In genomic region chr14:43143106-43143505, GRCh38 we compare ENCODE assay signal across 21 cellular contexts.
A peak's percentile ranks its signal among the peaks of the same experiment; 100 is the strongest.
DNase-seq lines count a peak whose midpoint lies in the region; FAIRE-seq and TF ChIP-seq lines count a peak whose summit lies in the region.
"Had no signal": no experiment of that assay in that cellular context is flagged by ENCODE, and none has a peak within 500 bp of the region (broad histone marks: within the 10 kb centered on the region; RNA-seq: fewer than 3 reads in every experiment).

No MANE protein-coding gene starts in this region.

- DNase-seq in NCI-H2081 (lab: John Stamatoyannopoulos, UW): peak; percentile 9 to 43
- no peak for DNase-seq in NCI-H2081 treated with DMSO at 0.1 percent for 48 hours (lab: John Stamatoyannopoulos, UW)
- DNase-seq in D721Med (ENCODE audit: insufficient read length, low spot score): no peak
- DNase-seq in NCI-H1930 (lab: John Stamatoyannopoulos, UW): peak; percentile 50 to 53
- DNase-seq in activated T-helper 1 cell treated with anti-CD3 and anti-CD28 coated beads, Interleukin-12 subunit alpha, Interleukin-12 subunit beta, Interleukin-2, Interleukin-4 antibody, amounts not matched to agents 30 ng/mL and 10 ng/mL and 1 ng/mL, durations not matched to agents 14 hours and 24 hours and 36 hours (ENCODE audit: low spot score): no peak
- DNase-seq in islet precursor cell: no peak
- DNase-seq: 8988T; ACHN; AML-193; BE2C; CD4-positive, alpha-beta T cell; CD8-positive, alpha-beta memory T cell; DMS153; DND-41; GM23248; H7; HCEC 1CT had no signal

- H3K4me3 Mint-ChIP-seq in activated T-helper 1 cell treated with anti-CD3 and anti-CD28 coated beads, Interleukin-12 subunit alpha, Interleukin-12 subunit beta, Interleukin-2, Interleukin-4 antibody, amounts not matched to agents 30 ng/mL and 10 ng/mL and 1 ng/mL, durations not matched to agents 14 hours and 24 hours and 36 hours: no peak overlapping the region
- H3K4me3 Mint-ChIP-seq: CD14-positive monocyte; CD4-positive, alpha-beta T cell; CD8-positive, alpha-beta memory T cell had no signal

- H3K4me1 Mint-ChIP-seq in activated T-helper 1 cell treated with anti-CD3 and anti-CD28 coated beads, Interleukin-12 subunit alpha, Interleukin-12 subunit beta, Interleukin-2, Interleukin-4 antibody, amounts not matched to agents 30 ng/mL and 10 ng/mL and 1 ng/mL, durations not matched to agents 14 hours and 24 hours and 36 hours (ENCODE audit: low read depth): no peaks in the 10 kb centered on the region
- H3K4me1 Mint-ChIP-seq: CD14-positive monocyte; CD8-positive, alpha-beta memory T cell had no signal

- H3K27ac Mint-ChIP-seq in activated T-helper 1 cell treated with anti-CD3 and anti-CD28 coated beads, Interleukin-12 subunit alpha, Interleukin-12 subunit beta, Interleukin-2, Interleukin-4 antibody, amounts not matched to agents 30 ng/mL and 10 ng/mL and 1 ng/mL, durations not matched to agents 14 hours and 24 hours and 36 hours: no peak overlapping the region
- H3K27ac Mint-ChIP-seq: CD14-positive monocyte; CD4-positive, alpha-beta T cell; CD8-positive, alpha-beta memory T cell had no signal

- H3K36me3 Mint-ChIP-seq in activated T-helper 1 cell treated with anti-CD3 and anti-CD28 coated beads, Interleukin-12 subunit alpha, Interleukin-12 subunit beta, Interleukin-2, Interleukin-4 antibody, amounts not matched to agents 30 ng/mL and 10 ng/mL and 1 ng/mL, durations not matched to agents 14 hours and 24 hours and 36 hours (ENCODE audit: low read depth): no peaks in the 10 kb centered on the region
- H3K36me3 Mint-ChIP-seq: CD14-positive monocyte; CD8-positive, alpha-beta memory T cell had no signal

- intact Hi-C loops in activated T-helper 1 cell treated with anti-CD3 and anti-CD28 coated beads, Interleukin-12 subunit alpha, Interleukin-12 subunit beta, Interleukin-2, Interleukin-4 antibody, amounts not matched to agents 30 ng/mL and 10 ng/mL and 1 ng/mL, durations not matched to agents 14 hours and 24 hours and 36 hours (cut with micrococcal nuclease): no loop called here

- peaks cover 11% of the 10 kb centered on the region for H3K9me3 Mint-ChIP-seq in activated T-helper 1 cell treated with anti-CD3 and anti-CD28 coated beads, Interleukin-12 subunit alpha, Interleukin-12 subunit beta, Interleukin-2, Interleukin-4 antibody, amounts not matched to agents 30 ng/mL and 10 ng/mL and 1 ng/mL, durations not matched to agents 14 hours and 24 hours and 36 hours

- no peaks in the 10 kb centered on the region for H3K27me3 Mint-ChIP-seq in activated T-helper 1 cell treated with anti-CD3 and anti-CD28 coated beads, Interleukin-12 subunit alpha, Interleukin-12 subunit beta, Interleukin-2, Interleukin-4 antibody, amounts not matched to agents 30 ng/mL and 10 ng/mL and 1 ng/mL, durations not matched to agents 14 hours and 24 hours and 36 hours (ENCODE audit: insufficient read depth)
- H3K27me3 Mint-ChIP-seq: CD4-positive, alpha-beta T cell had no signal

- TF ChIP-seq CTCF in D721Med (IDR thresholded peaks at IDR 0.05; ENCODE audit: insufficient read depth, missing control alignments): no peak

- FAIRE-seq in D721Med (lab: Jason Lieb, UNC): peak; percentile 41
- FAIRE-seq: A549, GM12892, H1 had no signal

Comparison
In these comparisons a context has a peak if more than half of its experiments do, and no peak if none do; other contexts are left out.
1. DNase-seq: peak in NCI-H2081 (2 of 2) and NCI-H1930 (2 of 2); none in NCI-H2081 treated with DMSO at 0.1 percent for 48 hours (single experiment), D721Med (single experiment), activated T-helper 1 cell treated with anti-CD3 and anti-CD28 coated beads, Interleukin-12 subunit alpha, Interleukin-12 subunit beta, Interleukin-2, Interleukin-4 antibody, amounts not matched to agents 30 ng/mL and 10 ng/mL and 1 ng/mL, durations not matched to agents 14 hours and 24 hours and 36 hours (single experiment) and islet precursor cell (single experiment).